In genomic region chr17:77470800-77471733, GRCh38 we compare ENCODE assay signal across 8 cellular contexts.
DNase-seq lines count a peak whose midpoint lies in the region; ATAC-seq, FAIRE-seq and TF ChIP-seq lines count a peak whose summit lies in the region.

No MANE protein-coding gene starts in this region.

- no peak for TF ChIP-seq POLR2A in H54 (IDR thresholded peaks at IDR 0.05; ENCODE audit: low read depth, low read length)

- ATAC-seq in HG03439 (IDR thresholded peaks at IDR 0.05; ENCODE audit: unreplicated experiment) (no peak), HG02571 (IDR thresholded peaks at IDR 0.05; ENCODE audit: unreplicated experiment) (no peak), GM21825 (IDR thresholded peaks at IDR 0.05; ENCODE audit: unreplicated experiment) (no peak), GM21367 (IDR thresholded peaks at IDR 0.05; ENCODE audit: unreplicated experiment) (no peak)

- no peak for FAIRE-seq in H54 (lab: Jason Lieb, UNC)

- DNase-seq in H54 (ENCODE audit: insufficient read length, low spot score) (peak; percentile 88), T1000 (lab: John Stamatoyannopoulos, UW) (peak; percentile 63), glomerular visceral epithelial cell (ENCODE audit: extremely low spot score) (peak; percentile 64), renal cortical epithelial cell (ENCODE audit: low read depth) (peak; percentile 25)

Comparison
In these comparisons a context has a peak if more than half of its experiments do, and no peak if none do; other contexts are left out.
1. DNase-seq: peak in every context shown above with its lines; median percentile 88 in H54; 64 in glomerular visceral epithelial cell; 63 in T1000; 25 in renal cortical epithelial cell.